Comparison of ENCODE assay signal across 8 cellular contexts in the genomic region with DNA sequence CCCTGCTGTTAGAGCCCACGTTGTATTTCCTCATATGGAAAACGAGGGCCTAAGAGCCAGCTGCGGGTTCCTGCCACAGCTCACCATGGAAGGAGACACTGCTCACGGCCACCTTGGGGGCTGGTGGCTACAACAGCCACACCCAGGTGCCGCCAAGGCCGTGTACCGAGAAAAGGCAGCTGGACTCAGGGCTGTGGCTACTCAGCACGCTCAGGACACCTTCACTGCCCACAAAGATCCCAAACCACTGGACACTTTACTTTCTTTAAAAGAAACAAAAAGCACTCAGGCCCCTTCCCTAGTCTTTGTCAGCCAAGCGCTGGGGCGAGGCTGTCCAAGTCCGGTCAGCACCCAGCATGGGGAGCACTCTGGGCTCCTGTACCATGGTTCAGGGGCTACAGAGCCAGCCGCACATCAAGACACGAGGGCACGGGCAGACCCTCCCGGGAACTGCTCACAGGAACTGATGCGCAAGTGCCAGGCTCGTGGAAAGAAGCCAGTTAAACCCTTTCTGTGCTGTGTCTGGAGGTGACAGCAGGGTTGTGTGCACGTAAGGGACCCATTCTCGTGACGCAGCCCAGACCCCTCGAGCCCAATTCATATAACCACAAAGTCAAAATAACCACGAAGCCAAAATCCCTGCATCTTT. TPM values are rescaled to one million over a fixed set of nuclear protein-coding genes. Genes with fewer than 3 reads are reported as not detected.
DNase-seq lines count a peak whose midpoint lies in the region; ATAC-seq, FAIRE-seq and TF ChIP-seq lines count a peak whose summit lies in the region.

No MANE protein-coding gene starts in this region.

- CTCF ChIA-PET in A549 (lab: Yijun Ruan, JAX), result interaction anchor here (0.6 to 17.6 kb wide), 8 partner anchors 8 to 167 kb away, joined by 3 to 289 read pairs (median 4); partner anchors contain the start of gene SECTM1

- H3K4me1 ChIP-seq in A549 (peaks cover 64% of the 10 kb centered on the region), Loucy (ENCODE audit: insufficient read depth, low read length, poor library complexity, severe bottlenecking) (peaks cover 7% of the 10 kb centered on the region), osteoblast (ENCODE audit: insufficient read depth, low read length) (peaks cover 25% of the 10 kb centered on the region)

- H3K9me3 ChIP-seq in A549, result no peaks in the 10 kb centered on the region
- H3K9me3 ChIP-seq in Loucy (ENCODE audit: insufficient read depth, low read depth, low read length), result no peaks in the 10 kb centered on the region
- no peaks in the 10 kb centered on the region for H3K9me3 ChIP-seq in osteoblast (ENCODE audit: low read depth, low read length)

- TF ChIP-seq RAD21 in A549 (conservative IDR thresholded peaks at IDR 0.05 in 1 of 2, IDR thresholded peaks at IDR 0.05 in 1 of 2), result no peak

- FAIRE-seq in A549 (lab: Jason Lieb, UNC), result peak; percentile 7

- H3K4me2 ChIP-seq in A549 (peak overlapping the region; percentile 58), Loucy (ENCODE audit: low read depth, low read length, poor library complexity, severe bottlenecking) (peak overlapping the region; percentile 23), osteoblast (ENCODE audit: insufficient read depth, low read length) (no peak overlapping the region)

- H2AFZ ChIP-seq in Loucy (ENCODE audit: low read length) (no peak overlapping the region), osteoblast (ENCODE audit: low read length) (no peak overlapping the region)

- H3K4me3 ChIP-seq in A549 (peak overlapping the region; percentile 3; the same call in 1 of the 3 replicates), Loucy (ENCODE audit: low read length, poor library complexity, severe bottlenecking) (no peak overlapping the region), dorsolateral prefrontal cortex (peak overlapping the region in 2 of 59 donors; percentile 7 to 25), osteoblast (ENCODE audit: insufficient read depth, low read length) (no peak overlapping the region)

- 65% methylated on average over 22 of the region's 22 CpGs for WGBS in A549 (ENCODE audit: missing lambda C conversion rate)

- POLR2A ChIA-PET in A549 (lab: Yijun Ruan, JAX), result interaction anchor here (0.9 to 2.2 kb wide), 4 partner anchors 26 to 46 kb away, joined by 4 to 7 read pairs (median 5); partner anchors contain the start of gene CSNK1D

- H3K27ac ChIP-seq in A549 (peak overlapping the region; percentile 72 to 85), dorsolateral prefrontal cortex (peak overlapping the region in 51 of 59 donors; percentile 11 to 90 (median 65)), osteoblast (ENCODE audit: low read depth, low read length) (peak overlapping the region; percentile 26)

- TF ChIP-seq EP300 in A549 (IDR thresholded peaks at IDR 0.05), result no peak

- intact Hi-C loops in dorsolateral prefrontal cortex (cut with DNase I), result loop anchor here in 1 of 2 donors (10.0 kb wide), 1 partner anchor 168 kb away; the partner anchor contains the start of genes HEXD and OGFOD3

- peak overlapping the region; percentile 24 for H3K9ac ChIP-seq in Loucy (ENCODE audit: low read depth, low read length, poor library complexity, severe bottlenecking)

- no peak for ATAC-seq in A549
- no peak for ATAC-seq in HG03442 (IDR thresholded peaks at IDR 0.05; ENCODE audit: unreplicated experiment)
- no peak for ATAC-seq in GM19463 (IDR thresholded peaks at IDR 0.05; ENCODE audit: unreplicated experiment)

- H3F3A ChIP-seq in Loucy (ENCODE audit: low read depth), result no peaks in the 10 kb centered on the region

- H3K36me3 ChIP-seq in Loucy (ENCODE audit: insufficient read depth, low read length), result peaks cover 97% of the 10 kb centered on the region; the same call in 1 of the 2 replicates
- peaks cover 98% of the 10 kb centered on the region for H3K36me3 ChIP-seq in osteoblast (ENCODE audit: insufficient read depth, low read length)

- no peak for DNase-seq in A549 (ENCODE audit: low read depth in 1 of 2, low spot score in 1 of 2)
- DNase-seq in dorsolateral prefrontal cortex, result no peak
- no peak for DNase-seq in osteoblast (ENCODE audit: insufficient read length, low spot score, missing footprints)
- DNase-seq in stimulated activated CD4-positive, alpha-beta T cell treated with anti-CD3 and anti-CD28 coated beads, Interleukin-1b, Interleukin-23, amount 100 ng/mL, for 48 hours, result no peak
- DNase-seq in LoVo (ENCODE audit: low spot score), result no peak

- TF ChIP-seq CTCF in A549 (IDR thresholded peaks at IDR 0.05) (no peak), Loucy (conservative IDR thresholded peaks at IDR 0.05; ENCODE audit: low read length) (no peak), dorsolateral prefrontal cortex (IDR thresholded peaks at IDR 0.05 in 54 of 56, conservative IDR thresholded peaks at IDR 0.05 in 2 of 56; ENCODE audit: low read depth in 1 of 56, partially characterized antibody in 56 of 56) (no peak), osteoblast (IDR thresholded peaks at IDR 0.05; ENCODE audit: extremely low read depth, low read depth, low read length) (no peak)

- H3K27me3 ChIP-seq in Loucy (ENCODE audit: insufficient read depth, low read length, poor library complexity, severe bottlenecking) (no peaks in the 10 kb centered on the region), dorsolateral prefrontal cortex (no peaks in the 10 kb centered on the region), osteoblast (ENCODE audit: insufficient read depth, low read length) (no peaks in the 10 kb centered on the region)

- H4K20me1 ChIP-seq in Loucy (ENCODE audit: insufficient read depth, low read length, poor library complexity, severe bottlenecking) (peaks cover 84% of the 10 kb centered on the region), osteoblast (ENCODE audit: insufficient read depth, low read length) (peaks cover 92% of the 10 kb centered on the region)

- no peaks in the 10 kb centered on the region for H3K9me2 ChIP-seq in Loucy (replicated peaks; ENCODE audit: low read depth, low read length)

- TF ChIP-seq POLR2A in A549 (IDR thresholded peaks at IDR 0.05; ENCODE audit: low read length), result no peak

- H3K79me2 ChIP-seq in Loucy (ENCODE audit: insufficient read depth, low read length), result peaks cover 73% of the 10 kb centered on the region
- peaks cover 70% of the 10 kb centered on the region for H3K79me2 ChIP-seq in osteoblast (ENCODE audit: insufficient read depth, low read length)

TF ChIP-seq in A549, 52 proteins besides CTCF, POLR2A, EP300 and RAD21:
- TF ChIP-seq BCL3 (IDR thresholded peaks at IDR 0.05), result no peak
- no peak for TF ChIP-seq CHD4 (IDR thresholded peaks at IDR 0.05; ENCODE audit: borderline replicate concordance)
- TF ChIP-seq EHMT2 (IDR thresholded peaks at IDR 0.05; ENCODE audit: low read depth), result no peak
- no peak for TF ChIP-seq HOXA7 (CRISPR knock-in tag; IDR thresholded peaks at IDR 0.05)
- TF ChIP-seq TP53 (CRISPR knock-in tag; IDR thresholded peaks at IDR 0.05), result 0 out of 2 replicates have a peak, but pooled peaks have one; percentile 31

RNA-seq across cellular contexts. Expression of gene SLC16A3, which starts 18.5 kb away (rescaled TPM):
- 28.6 and 40.0 TPM in 2 replicates for polyA plus RNA-seq in A549 (2011; rRNA removed)
- polyA plus RNA-seq in A549 (2012; cell fraction: cytosol; rRNA removed), result 53.6 and 113 TPM in 2 replicates
- polyA plus RNA-seq in A549 (2012; cell fraction: nucleus; rRNA removed), result 108 and 156 TPM in 2 replicates
- polyA plus RNA-seq in A549 (2017; fragmentation: RNase III; extraction: RNeasy Plus Mini Kit Qiagen cat#74134 plus additional on column Dnase treatment), result 77.9 to 97.7 TPM (median 90.9 TPM) in 3 replicates
- polyA minus RNA-seq in A549 (2011; rRNA and poly(A)+ RNA removed), result 31.5 TPM in 2 replicates
- total RNA-seq in dorsolateral prefrontal cortex, result 10 to 100 TPM in 76 of 120 experiments, 1 to 10 TPM in 44; 4.8 to 45.0 (median 12.2) TPM
- 129 and 222 TPM in 2 replicates for total RNA-seq in osteoblast

RNA-seq across cellular contexts. Expression of gene CSNK1D, which starts 26.2 kb away (rescaled TPM):
- polyA plus RNA-seq in A549 (2011; rRNA removed) (130 and 139 TPM in 2 replicates), A549 (2017; fragmentation: RNase III; extraction: RNeasy Plus Mini Kit Qiagen cat#74134 plus additional on column Dnase treatment) (151 to 173 TPM (median 163 TPM) in 3 replicates)
- 182 and 192 TPM in 2 replicates for polyA plus RNA-seq in A549 (2012; cell fraction: cytosol; rRNA removed)
- polyA plus RNA-seq in A549 (2012; cell fraction: nucleus; rRNA removed), result 734 and 786 TPM in 2 replicates
- 105 and 128 TPM in 2 replicates for polyA minus RNA-seq in A549 (2011; rRNA and poly(A)+ RNA removed)
- total RNA-seq in dorsolateral prefrontal cortex (100 to 1,000 TPM in 117 of 120 experiments, 10 to 100 TPM in 3; 96.2 to 160 (median 125) TPM), osteoblast (45.4 and 50.3 TPM in 2 replicates)

RNA-seq across cellular contexts. Expression of gene CCDC57, which starts 34.7 kb away (rescaled TPM):
- 16.6 and 18.5 TPM in 2 replicates for polyA plus RNA-seq in A549 (2011; rRNA removed)
- 24.3 and 29.0 TPM in 2 replicates for polyA plus RNA-seq in A549 (2012; cell fraction: cytosol; rRNA removed)
- polyA plus RNA-seq in A549 (2012; cell fraction: nucleus; rRNA removed), result 200 and 241 TPM in 2 replicates
- 18.2 to 22.1 TPM (median 18.9 TPM) in 3 replicates for polyA plus RNA-seq in A549 (2017; fragmentation: RNase III; extraction: RNeasy Plus Mini Kit Qiagen cat#74134 plus additional on column Dnase treatment)
- 22.3 and 26.3 TPM in 2 replicates for polyA minus RNA-seq in A549 (2011; rRNA and poly(A)+ RNA removed)
- 100 to 1,000 TPM in 17 of 120 experiments, 10 to 100 TPM in 103; 38.5 to 134 (median 72.6) TPM for total RNA-seq in dorsolateral prefrontal cortex
- 21.0 and 25.9 TPM in 2 replicates for total RNA-seq in osteoblast

Comparison
In these comparisons a context has a peak if more than half of its experiments do, and no peak if none do; other contexts are left out.
1. H3K27ac ChIP-seq: peak in every context shown above with its lines; median percentile 78 in A549; 65 in dorsolateral prefrontal cortex; 26 in osteoblast.